In the genomic region with DNA sequence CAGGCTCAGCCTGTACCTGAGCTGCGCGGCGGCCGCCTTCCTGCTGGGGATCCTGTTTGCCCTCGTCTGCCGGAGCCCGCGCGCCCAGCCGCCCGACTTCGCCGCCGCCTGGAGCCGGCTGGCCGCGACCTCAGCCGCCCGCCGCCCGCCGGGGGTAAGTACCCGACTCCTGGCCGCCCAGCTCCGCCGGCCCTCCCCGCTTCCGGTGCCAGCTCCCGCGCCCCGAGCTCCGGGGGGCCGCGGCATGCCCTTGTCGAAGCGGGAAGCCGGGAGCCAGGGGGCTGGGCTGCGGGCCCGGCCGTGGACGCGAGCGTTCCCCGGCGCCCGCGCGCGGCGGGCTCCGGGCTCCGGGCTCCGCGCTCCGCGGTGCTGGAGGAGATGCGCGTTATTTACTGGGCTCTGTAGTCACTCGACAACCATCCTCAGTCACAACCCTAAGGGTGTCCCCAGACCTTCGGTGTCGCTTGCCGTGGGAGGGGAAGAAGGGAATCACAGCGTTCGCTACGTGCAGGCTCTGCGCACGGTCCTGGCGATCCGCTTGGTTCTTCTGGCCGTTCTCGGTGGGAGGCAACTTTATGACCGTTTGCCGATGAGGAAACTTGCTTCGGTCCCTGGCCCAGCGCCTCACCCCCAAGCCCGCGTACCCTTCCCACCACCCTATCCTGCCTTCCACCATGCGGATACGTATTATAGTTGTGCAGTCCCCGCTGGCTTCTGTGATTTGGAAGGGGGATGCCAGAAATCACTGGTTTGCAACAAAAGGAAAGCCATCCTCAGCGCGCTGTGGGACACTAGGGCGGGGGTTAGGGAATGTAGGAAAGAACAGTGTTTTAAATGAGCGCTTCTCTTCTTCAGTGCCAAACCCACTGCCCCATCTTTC, we compare ENCODE assay signal across 8 cellular contexts. TPM values are rescaled to one million over a fixed set of nuclear protein-coding genes. Genes with fewer than 3 reads are reported as not detected.
DNase-seq lines count a peak whose midpoint lies in the region; ATAC-seq lines count a peak whose summit lies in the region.

No MANE protein-coding gene starts in this region.

- DNase-seq in DMS79 treated with DMSO at 0.1 percent for 48 hours (lab: John Stamatoyannopoulos, UW) (peak; percentile 5), DMS79 (lab: John Stamatoyannopoulos, UW) (no peak), NOMO-1 treated with dmso at 0.1 percent for 144 hours (lab: John Stamatoyannopoulos, UW; ENCODE audit: unreplicated experiment) (peak; percentile 5), fibroblast of peridontal ligament (ENCODE audit: extremely low read depth) (peak; percentile 60)
- peak; percentile 19 for DNase-seq in activated effector memory CD4-positive, alpha-beta T cell treated with Interleukin-2 at 50 U/mL for 16 hours
- DNase-seq in natural killer cell treated with Interleukin-12 subunit alpha and Interleukin-12 subunit beta and Interleukin-15 and Interleukin-18, amount 100 ng/mL, for 72 hours (ENCODE audit: low spot score): peak; percentile 74

- no peaks in the 10 kb centered on the region for H3K9me3 Mint-ChIP-seq in natural killer cell treated with Interleukin-12 subunit alpha and Interleukin-12 subunit beta and Interleukin-15 and Interleukin-18, amount 100 ng/mL, for 72 hours

- H3K36me3 Mint-ChIP-seq in natural killer cell treated with Interleukin-12 subunit alpha and Interleukin-12 subunit beta and Interleukin-15 and Interleukin-18, amount 100 ng/mL, for 72 hours: no peaks in the 10 kb centered on the region

- H3K4me1 ChIP-seq in thymus (ENCODE audit: control insufficient read depth, insufficient read depth, low read length): peaks cover 3% of the 10 kb centered on the region

- H3K27ac Mint-ChIP-seq in natural killer cell treated with Interleukin-12 subunit alpha and Interleukin-12 subunit beta and Interleukin-15 and Interleukin-18, amount 100 ng/mL, for 72 hours: peak overlapping the region; percentile 19 to 70

- peak; percentile 19 for ATAC-seq in HG02588 (IDR thresholded peaks at IDR 0.05; ENCODE audit: unreplicated experiment)
- ATAC-seq in natural killer cell treated with Interleukin-12 subunit alpha and Interleukin-12 subunit beta and Interleukin-15 and Interleukin-18, amount 100 ng/mL, for 72 hours: peak; percentile 54 to 59

- WGBS in thymus: 2% methylated on average over 84 of the region's 84 CpGs

- peaks cover 0 to 3% of the 10 kb centered on the region in 2 donors for H3K27me3 Mint-ChIP-seq in natural killer cell treated with Interleukin-12 subunit alpha and Interleukin-12 subunit beta and Interleukin-15 and Interleukin-18, amount 100 ng/mL, for 72 hours

- H3K4me3 ChIP-seq in thymus (ENCODE audit: low read length): peak overlapping the region; percentile 63

- H3K27ac ChIP-seq in thymus (ENCODE audit: low read depth): peak overlapping the region; percentile 68

- H3K9me3 ChIP-seq in thymus (ENCODE audit: control insufficient read depth): no peaks in the 10 kb centered on the region

- no peaks in the 10 kb centered on the region for H3K36me3 ChIP-seq in thymus (ENCODE audit: control insufficient read depth, insufficient read depth)

- peak overlapping the region; percentile 78 for H3K4me3 Mint-ChIP-seq in natural killer cell treated with Interleukin-12 subunit alpha and Interleukin-12 subunit beta and Interleukin-15 and Interleukin-18, amount 100 ng/mL, for 72 hours

- peaks cover 32 to 38% of the 10 kb centered on the region in 2 donors for H3K4me1 Mint-ChIP-seq in natural killer cell treated with Interleukin-12 subunit alpha and Interleukin-12 subunit beta and Interleukin-15 and Interleukin-18, amount 100 ng/mL, for 72 hours (ENCODE audit: low read depth in 2 of 2)

- peaks cover 33% of the 10 kb centered on the region for H3K27me3 ChIP-seq in thymus (ENCODE audit: control insufficient read depth, insufficient read depth)

RNA-seq across cellular contexts. Expression of gene SNX25, which starts 0.9 kb away (rescaled TPM):
- 10 to 100 TPM; 20.6 to 30.6 TPM for total RNA-seq in natural killer cell treated with Interleukin-12 subunit alpha and Interleukin-12 subunit beta and Interleukin-15 and Interleukin-18, amount 100 ng/mL, for 72 hours
- 7.9 TPM for polyA plus RNA-seq in thymus

RNA-seq across cellular contexts. Expression of gene CFAP97, which starts 6.5 kb away (rescaled TPM):
- 10 to 100 TPM; 21.5 to 37.0 TPM for total RNA-seq in natural killer cell treated with Interleukin-12 subunit alpha and Interleukin-12 subunit beta and Interleukin-15 and Interleukin-18, amount 100 ng/mL, for 72 hours
- 9.5 TPM for polyA plus RNA-seq in thymus
